Comparison of ENCODE assay signal across 10 cellular contexts in the genomic region with DNA sequence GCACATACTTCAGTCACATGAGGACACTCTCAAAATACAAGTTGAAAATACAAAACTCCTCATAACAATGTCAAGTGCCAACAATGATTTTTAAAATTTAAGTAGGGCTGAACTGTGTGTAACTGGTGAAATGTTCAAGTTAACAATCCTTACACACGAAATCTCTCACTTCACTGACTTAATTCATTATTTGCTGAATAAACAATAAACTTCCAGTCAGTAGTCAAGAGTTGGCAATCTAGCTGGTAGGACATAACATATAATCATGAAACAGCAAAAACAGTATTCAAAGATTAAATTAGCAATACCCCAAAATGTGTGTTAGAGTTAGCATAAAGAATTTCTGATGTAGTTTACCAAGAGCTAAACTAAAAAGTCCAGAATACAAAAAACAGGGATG. TPM values are rescaled to one million over a fixed set of nuclear protein-coding genes. Genes with fewer than 3 reads are reported as not detected.
DNase-seq lines count a peak whose midpoint lies in the region; ATAC-seq, FAIRE-seq and TF ChIP-seq lines count a peak whose summit lies in the region.
"Had no signal": no experiment of that assay in that cellular context is flagged by ENCODE, and none has a peak within 500 bp of the region (broad histone marks: within the 10 kb centered on the region; RNA-seq: fewer than 3 reads in every experiment).

No MANE protein-coding gene starts in this region.

- H3K9me3 ChIP-seq in CD8-positive, alpha-beta memory T cell (ENCODE audit: low read length), result no peaks in the 10 kb centered on the region
- no peaks in the 10 kb centered on the region for H3K9me3 ChIP-seq in Loucy (ENCODE audit: insufficient read depth, low read depth, low read length)
- no peaks in the 10 kb centered on the region for H3K9me3 ChIP-seq in naive thymus-derived CD4-positive, alpha-beta T cell (ENCODE audit: control insufficient read depth in 2 of 3, low read length in 3 of 3)

- H3K4me1 Mint-ChIP-seq in CD8-positive, alpha-beta memory T cell, result peaks cover 46 to 49% (median 48%) of the 10 kb centered on the region in 3 donors
- peaks cover 37% of the 10 kb centered on the region for H3K4me1 Mint-ChIP-seq in chondrocyte (ENCODE audit: low read depth)
- H3K4me1 Mint-ChIP-seq in naive thymus-derived CD4-positive, alpha-beta T cell, result peaks cover 26 to 68% (median 48%) of the 10 kb centered on the region in 7 donors

- H3K36me3 ChIP-seq in CD8-positive, alpha-beta memory T cell (ENCODE audit: insufficient read depth, low read length), result no peaks in the 10 kb centered on the region
- no peaks in the 10 kb centered on the region for H3K36me3 ChIP-seq in Loucy (ENCODE audit: insufficient read depth, low read length)
- H3K36me3 ChIP-seq in naive thymus-derived CD4-positive, alpha-beta T cell (ENCODE audit: control insufficient read depth in 2 of 3, insufficient read depth in 3 of 3, low read length in 3 of 3), result peaks cover 0 to 4% (median 0%) of the 10 kb centered on the region in 3 experiments

- no peaks in the 10 kb centered on the region for H3K9me2 ChIP-seq in Loucy (replicated peaks; ENCODE audit: low read depth, low read length)

- TF ChIP-seq CTCF in Loucy (conservative IDR thresholded peaks at IDR 0.05; ENCODE audit: low read length), result no peak
- TF ChIP-seq CTCF in chondrocyte (IDR thresholded peaks at IDR 0.05), result no peak
- TF ChIP-seq CTCF in RWPE1 (conservative IDR thresholded peaks at IDR 0.05; ENCODE audit: low read depth), result no peak

- H3K36me3 Mint-ChIP-seq in CD8-positive, alpha-beta memory T cell, result peaks cover 0 to 14% (median 0%) of the 10 kb centered on the region in 3 donors
- no peaks in the 10 kb centered on the region for H3K36me3 Mint-ChIP-seq in chondrocyte (ENCODE audit: low read depth)
- peaks cover 0 to 8% (median 0%) of the 10 kb centered on the region in 5 donors for H3K36me3 Mint-ChIP-seq in naive thymus-derived CD4-positive, alpha-beta T cell

- H3F3A ChIP-seq in Loucy (ENCODE audit: low read depth), result peaks cover 7% of the 10 kb centered on the region; the same call in 1 of the 2 replicates

- FAIRE-seq in GM12891 (lab: Jason Lieb, UNC), result no peak

- POLR2A ChIA-PET in CD8-positive, alpha-beta memory T cell (lab: Charles Lee), result no interaction called here
- POLR2A ChIA-PET in naive thymus-derived CD4-positive, alpha-beta T cell (lab: Charles Lee), result interaction anchor here (1.0 to 5.1 kb wide), 3 partner anchors 35 to 105 kb away, joined by 3 to 37 read pairs (median 5); a partner anchor contains a TSS
- POLR2A ChIA-PET in RWPE1 (lab: Yijun Ruan, JAX; ENCODE audit: low non-redundant PET), result no interaction called here

- H3K4me1 ChIP-seq in CD8-positive, alpha-beta memory T cell (ENCODE audit: insufficient read depth, low read length), result peaks cover 37% of the 10 kb centered on the region
- peaks cover 38% of the 10 kb centered on the region for H3K4me1 ChIP-seq in Loucy (ENCODE audit: insufficient read depth, low read length, poor library complexity, severe bottlenecking)
- H3K4me1 ChIP-seq in naive thymus-derived CD4-positive, alpha-beta T cell (ENCODE audit: control insufficient read depth in 2 of 2, insufficient read depth in 2 of 2, low read length in 2 of 2), result peaks cover 30 to 32% of the 10 kb centered on the region in 2 donors

- H3K9ac ChIP-seq in Loucy (ENCODE audit: low read depth, low read length, poor library complexity, severe bottlenecking), result peak overlapping the region; percentile 88

- no peak for ATAC-seq in naive thymus-derived CD4-positive, alpha-beta T cell
- ATAC-seq in GM21528 (IDR thresholded peaks at IDR 0.05; ENCODE audit: low FRiP score, unreplicated experiment), result no peak
- no peak for ATAC-seq in left lobe of liver
- ATAC-seq: stimulated activated naive CD8-positive, alpha-beta T cell treated with anti-CD3 and anti-CD28 coated beads, Interleukin-15, amount 100 ng/mL, for 72 hours had no signal

- peak overlapping the region; percentile 95 for H3K4me2 ChIP-seq in Loucy (ENCODE audit: low read depth, low read length, poor library complexity, severe bottlenecking)

- H3K27me3 ChIP-seq in CD8-positive, alpha-beta memory T cell (ENCODE audit: insufficient read depth, low read length, poor library complexity, severe bottlenecking), result no peaks in the 10 kb centered on the region
- H3K27me3 ChIP-seq in Loucy (ENCODE audit: insufficient read depth, low read length, poor library complexity, severe bottlenecking), result no peaks in the 10 kb centered on the region
- H3K27me3 ChIP-seq in naive thymus-derived CD4-positive, alpha-beta T cell (ENCODE audit: control insufficient read depth in 2 of 2, insufficient read depth in 2 of 2, low read length in 2 of 2), result no peaks in the 10 kb centered on the region

- peak overlapping the region in 2 of 7 donors; percentile 87 to 97 for H3K4me3 Mint-ChIP-seq in CD8-positive, alpha-beta memory T cell
- peak overlapping the region; percentile 97 for H3K4me3 Mint-ChIP-seq in chondrocyte (ENCODE audit: unreplicated experiment)
- peak overlapping the region in 6 of 10 donors; percentile 38 to 99 (median 98) for H3K4me3 Mint-ChIP-seq in naive thymus-derived CD4-positive, alpha-beta T cell

- peaks cover 24% of the 10 kb centered on the region for H4K20me1 ChIP-seq in Loucy (ENCODE audit: insufficient read depth, low read length, poor library complexity, severe bottlenecking)

- peaks cover 0 to 2% of the 10 kb centered on the region in 2 donors for H3K27me3 Mint-ChIP-seq in CD8-positive, alpha-beta memory T cell
- H3K27me3 Mint-ChIP-seq in chondrocyte (ENCODE audit: low read depth), result no peaks in the 10 kb centered on the region
- no peaks in the 10 kb centered on the region for H3K27me3 Mint-ChIP-seq in naive thymus-derived CD4-positive, alpha-beta T cell
- H3K27me3 Mint-ChIP-seq: stimulated activated naive CD8-positive, alpha-beta T cell treated with anti-CD3 and anti-CD28 coated beads, Interleukin-15, amount 100 ng/mL, for 72 hours had no signal

- H3K27ac ChIP-seq in CD8-positive, alpha-beta memory T cell (ENCODE audit: low read depth, low read length), result no peak overlapping the region
- peak overlapping the region; percentile 97 for H3K27ac ChIP-seq in naive thymus-derived CD4-positive, alpha-beta T cell (ENCODE audit: low read depth, low read length)
- H3K27ac ChIP-seq in RWPE1, result no peak overlapping the region

- CTCF ChIA-PET in CD8-positive, alpha-beta memory T cell (lab: Charles Lee), result interaction anchor here (1.8 kb wide), 1 partner anchor 10 kb away, joined by 4 read pairs; no protein-coding TSS in a partner anchor
- CTCF ChIA-PET in naive thymus-derived CD4-positive, alpha-beta T cell (lab: Charles Lee), result interaction anchor here (0.6 to 2.0 kb wide), 3 partner anchors 33 to 196 kb away, joined by 4 to 12 read pairs (median 6); no protein-coding TSS in a partner anchor
- CTCF ChIA-PET in RWPE1 (lab: Yijun Ruan, JAX), result interaction anchor here (0.5 to 0.8 kb wide), 3 partner anchors 29 to 52 kb away, joined by 3 to 6 read pairs (median 3); no protein-coding TSS in a partner anchor

- H2AFZ ChIP-seq in Loucy (ENCODE audit: low read length), result no peak overlapping the region

- peak overlapping the region; percentile 11 to 99 (median 99) for H3K27ac Mint-ChIP-seq in CD8-positive, alpha-beta memory T cell
- peak overlapping the region; percentile 99 for H3K27ac Mint-ChIP-seq in chondrocyte (ENCODE audit: unreplicated experiment)
- H3K27ac Mint-ChIP-seq in naive thymus-derived CD4-positive, alpha-beta T cell, result peak overlapping the region in 8 of 9 donors; percentile 51 to 100 (median 99)

- no peaks in the 10 kb centered on the region for H3K9me3 Mint-ChIP-seq in CD8-positive, alpha-beta memory T cell
- H3K9me3 Mint-ChIP-seq in chondrocyte (ENCODE audit: low read depth), result no peaks in the 10 kb centered on the region
- H3K9me3 Mint-ChIP-seq in naive thymus-derived CD4-positive, alpha-beta T cell, result no peaks in the 10 kb centered on the region
- H3K9me3 Mint-ChIP-seq: stimulated activated naive CD8-positive, alpha-beta T cell treated with anti-CD3 and anti-CD28 coated beads, Interleukin-15, amount 100 ng/mL, for 72 hours had no signal

- no peak overlapping the region for H3K4me3 ChIP-seq in CD8-positive, alpha-beta memory T cell (ENCODE audit: low read length)
- peak overlapping the region; percentile 80 for H3K4me3 ChIP-seq in Loucy (ENCODE audit: low read length, poor library complexity, severe bottlenecking)
- peak overlapping the region; percentile 97 for H3K4me3 ChIP-seq in naive thymus-derived CD4-positive, alpha-beta T cell (ENCODE audit: low read length)

- intact Hi-C loops in naive thymus-derived CD4-positive, alpha-beta T cell (cut with micrococcal nuclease), result loop anchor here (2.0 to 10.0 kb wide), 8 partner anchors 57 to 1773 kb away; a partner anchor contains a TSS

- TF ChIP-seq POLR2A in GM12891 (IDR thresholded peaks at IDR 0.05; ENCODE audit: low read depth, low read length), result no peak

- H3K79me2 ChIP-seq in Loucy (ENCODE audit: insufficient read depth, low read length), result peaks cover 36% of the 10 kb centered on the region

- no peak for DNase-seq in CD8-positive, alpha-beta memory T cell
- DNase-seq in chondrocyte (ENCODE audit: low spot score) (no peak), RWPE1 (ENCODE audit: low spot score) (no peak), GM12891 (ENCODE audit: insufficient read length, low spot score) (no peak), left lobe of liver (ENCODE audit: low spot score) (no peak)
- DNase-seq in naive thymus-derived CD4-positive, alpha-beta T cell, result no peak
- DNase-seq: KG1; stimulated activated naive CD8-positive, alpha-beta T cell treated with anti-CD3 and anti-CD28 coated beads, Interleukin-15, amount 100 ng/mL, for 72 hours had no signal

TF ChIP-seq in GM12891, 5 proteins besides CTCF, POLR2A, EP300 and RAD21:
- TF ChIP-seq PAX5 (IDR thresholded peaks at IDR 0.05; ENCODE audit: insufficient read depth, low read length, severe bottlenecking), result no peak
- TF ChIP-seq POLR2AphosphoS5 (IDR thresholded peaks at IDR 0.05; ENCODE audit: low read depth, low read length), result no peak
- no peak for TF ChIP-seq TAF1 (IDR thresholded peaks at IDR 0.05; ENCODE audit: low read depth, low read length)
- TF ChIP-seq SPI1 (IDR thresholded peaks at IDR 0.05; ENCODE audit: low read depth, low read length), result no peak
- TF ChIP-seq POU2F2 (IDR thresholded peaks at IDR 0.05; ENCODE audit: low read depth, low read length), result no peak

RNA-seq across cellular contexts. Expression of a gene that starts 1.9 kb away (rescaled TPM):
- 1 to 10 TPM; 5.6 to 6.2 TPM for total RNA-seq in CD8-positive, alpha-beta memory T cell
- 8.4 TPM for polyA plus RNA-seq in CD8-positive, alpha-beta memory T cell
- 12.4 to 14.2 TPM (median 13.8 TPM) in 3 replicates for total RNA-seq in chondrocyte
- 10 to 100 TPM in 4 of 5 experiments, 1 to 10 TPM in 1; 5.7 to 18.1 (median 17.1) TPM for total RNA-seq in naive thymus-derived CD4-positive, alpha-beta T cell
- polyA plus RNA-seq in naive thymus-derived CD4-positive, alpha-beta T cell, result 10 to 100 TPM in 1 of 2 donors, 1 to 10 TPM in 1; 5.8 to 12.0 TPM
- 2.8 TPM for polyA plus RNA-seq in GM12891 (2012; ENCODE audit: low read depth, missing spikeins)
- total RNA-seq in left lobe of liver, result 12.4 TPM
